Comparison of ENCODE assay signal across 24 cellular contexts in the genomic region with DNA sequence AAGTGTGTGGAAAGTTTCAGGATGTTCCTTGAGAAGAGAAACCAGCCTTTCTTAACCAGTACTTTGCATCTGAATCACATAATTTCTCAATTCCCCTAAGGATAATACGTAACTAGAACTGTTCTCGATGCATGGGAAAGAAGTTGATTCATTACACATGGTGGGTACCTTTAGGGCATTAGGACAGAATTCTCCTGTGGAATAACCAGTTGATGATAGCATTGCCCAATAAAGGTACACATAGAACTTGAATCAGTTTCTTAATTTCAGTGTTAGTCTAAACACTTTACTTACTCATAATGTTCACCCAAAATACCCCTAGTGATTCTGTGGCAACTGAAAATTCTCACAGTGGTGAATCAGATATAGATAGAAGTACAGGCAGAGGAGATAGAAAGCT.
DNase-seq lines count a peak whose midpoint lies in the region; ATAC-seq lines count a peak whose summit lies in the region.
"Had no signal": no experiment of that assay in that cellular context is flagged by ENCODE, and none has a peak within 500 bp of the region (broad histone marks: within the 10 kb centered on the region; RNA-seq: fewer than 3 reads in every experiment).

No MANE protein-coding gene starts in this region.

- no peak overlapping the region for H3K4me3 ChIP-seq in skeletal muscle cell (ENCODE audit: low read depth, low read length)
- H3K4me3 ChIP-seq: cardiac muscle cell, mucosa of descending colon, neural progenitor cell, SJSA1 had no signal

- ATAC-seq in Right ventricle myocardium superior (ENCODE audit: poor library complexity) = peak; percentile 71
- ATAC-seq in GM19452 (IDR thresholded peaks at IDR 0.05; ENCODE audit: unreplicated experiment) = no peak
- ATAC-seq in stimulated activated naive CD8-positive, alpha-beta T cell treated with anti-CD3 and anti-CD28 coated beads, Interleukin-15, Interleukin-2, amounts not matched to agents 100 U/mL and 50 U/mL, for 24 hours = no peak
- ATAC-seq: activated CD8-positive, alpha-beta T cell treated with anti-CD3 and anti-CD28 coated beads, Interleukin-2, amount 10 ng/mL, durations not matched to agents 7 days and 5 days; activated T-cell treated with anti-CD3 and anti-CD28 coated beads, Interleukin-2, amount 50 U/mL, for 72 hours; left colon; mucosa of descending colon; stimulated activated naive B cell treated with anti-CD40 and anti-IgM and Interleukin-4, amounts not matched to agents 10 μg/mL and 1 μg/mL and 100 μg/mL, for 72 hours; WTC11 had no signal

- peak overlapping the region; percentile 45 for H3K27ac ChIP-seq in epithelial cell of prostate
- H3K27ac ChIP-seq: cardiac muscle cell, neural progenitor cell, SJSA1 had no signal

- intact Hi-C loops in Right ventricle myocardium superior (cut with DNase I) (no loop called here), cardiac septum (cut with DNase I) (no loop called here)

- no peak for DNase-seq in Right ventricle myocardium superior
- DNase-seq in cardiac septum (ENCODE audit: low spot score) = no peak
- DNase-seq in NCI-H69 (lab: John Stamatoyannopoulos, UW) = peak; percentile 33
- DNase-seq in epithelial cell of prostate (ENCODE audit: low read depth, low spot score) = peak; percentile 76
- DNase-seq in skeletal muscle cell (ENCODE audit: low read depth) = peak; percentile 97
- DNase-seq in NCI-H187 treated with DMSO at 0.1 percent for 48 hours (lab: John Stamatoyannopoulos, UW) = no peak
- DNase-seq in stimulated activated naive CD8-positive, alpha-beta T cell treated with anti-CD3 and anti-CD28 coated beads, Interleukin-15, Interleukin-2, amounts not matched to agents 100 U/mL and 50 U/mL, for 24 hours = no peak
- DNase-seq: activated CD8-positive, alpha-beta T cell treated with anti-CD3 and anti-CD28 coated beads, Interleukin-2, amount 10 ng/mL, durations not matched to agents 7 days and 5 days; activated T-cell treated with anti-CD3 and anti-CD28 coated beads, Interleukin-2, amount 50 U/mL, for 72 hours; foreskin melanocyte; KBM-7; left colon; mucosa of descending colon; NCI-H1092; NCI-H2081; NCI-H446 treated with DMSO at 0.1 percent for 48 hours; stimulated activated CD4-positive, alpha-beta T cell treated with anti-CD3 and anti-CD28 coated beads, Interleukin-15, amount 100 ng/mL, for 24 hours; stimulated activated naive B cell treated with anti-CD40 and anti-IgM and Interleukin-4, amounts not matched to agents 10 μg/mL and 1 μg/mL and 100 μg/mL, for 72 hours; T-helper 2 cell had no signal

Comparison
In these comparisons a context has a peak if more than half of its experiments do, and no peak if none do; other contexts are left out.
1. DNase-seq: peak in NCI-H69 (single experiment), epithelial cell of prostate (single experiment) and skeletal muscle cell (single experiment); none in Right ventricle myocardium superior (single experiment), cardiac septum (single experiment), NCI-H187 treated with DMSO at 0.1 percent for 48 hours (single experiment) and stimulated activated naive CD8-positive, alpha-beta T cell treated with anti-CD3 and anti-CD28 coated beads, Interleukin-15, Interleukin-2, amounts not matched to agents 100 U/mL and 50 U/mL, for 24 hours (single experiment).